In the genomic region with DNA sequence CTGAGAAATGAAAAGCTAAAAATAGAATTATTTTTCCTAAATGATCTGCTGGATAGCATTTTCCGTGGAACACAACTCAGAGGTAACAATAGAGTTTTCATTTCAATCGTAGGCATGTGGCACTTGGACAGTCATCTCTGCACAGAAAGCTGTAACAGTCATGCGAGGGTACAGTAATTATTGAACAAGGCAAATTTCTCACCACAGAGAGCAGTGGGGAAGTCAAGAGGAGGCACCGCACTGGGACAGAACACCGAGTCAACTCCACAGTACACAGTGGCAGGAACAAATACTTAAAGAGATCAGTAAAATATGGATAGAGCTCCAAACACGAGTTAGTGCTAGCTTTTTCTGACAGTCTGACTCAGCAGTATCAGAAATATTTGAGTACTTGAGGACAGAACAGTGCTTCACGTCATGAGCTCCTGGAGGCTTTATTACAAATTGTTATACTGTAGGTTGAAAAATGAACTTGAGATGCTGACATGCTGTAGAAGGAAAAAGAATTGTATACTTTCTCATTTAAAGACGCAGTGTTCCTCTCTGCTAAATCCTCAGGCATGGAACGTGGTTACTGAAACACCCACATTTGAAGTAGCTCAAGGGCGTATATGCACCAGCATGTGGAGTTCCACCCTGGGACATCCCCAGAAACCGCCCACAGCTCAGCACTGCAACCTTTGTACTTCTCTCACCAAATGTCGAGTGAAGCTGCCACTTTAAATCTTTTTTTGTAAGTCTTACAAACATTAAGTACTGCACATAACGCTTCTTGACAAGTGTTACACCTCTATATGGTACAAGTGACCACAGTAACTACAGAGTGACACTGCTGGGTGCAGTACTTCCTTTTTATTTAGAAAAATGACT, we compare ENCODE assay signal across 11 cellular contexts. TPM values are rescaled to one million over a fixed set of nuclear protein-coding genes. Genes with fewer than 3 reads are reported as not detected.
DNase-seq lines count a peak whose midpoint lies in the region; ATAC-seq and TF ChIP-seq lines count a peak whose summit lies in the region.
"Had no signal": no experiment of that assay in that cellular context is flagged by ENCODE, and none has a peak within 500 bp of the region (broad histone marks: within the 10 kb centered on the region; RNA-seq: fewer than 3 reads in every experiment).

No MANE protein-coding gene starts in this region.

- H3K36me3 ChIP-seq in gastroesophageal sphincter, result peaks cover 0 to 88% of the 10 kb centered on the region in 2 donors
- peaks cover 0 to 5% of the 10 kb centered on the region in 2 donors for H3K36me3 ChIP-seq in prostate gland

- DNase-seq in choroid plexus epithelial cell (ENCODE audit: low read depth) (peak; percentile 33), NCI-H526 treated with DMSO at 0.1 percent for 48 hours (lab: John Stamatoyannopoulos, UW) (no peak), prostate gland (ENCODE audit: low spot score) (no peak)
- DNase-seq in stimulated activated CD8-positive, alpha-beta memory T cell treated with anti-CD3 and anti-CD28 coated beads, Interleukin-12 subunit alpha, Interleukin-12 subunit beta, amount 100 ng/mL, for 1 hour (ENCODE audit: low read depth), result peak; percentile 13
- DNase-seq: GDM1, NCI-H1417 treated with DMSO at 0.1 percent for 48 hours had no signal

- H3K27me3 ChIP-seq in gastroesophageal sphincter, result no peaks in the 10 kb centered on the region
- no peaks in the 10 kb centered on the region for H3K27me3 ChIP-seq in prostate gland (replicated peaks; ENCODE audit: insufficient read depth)
- H3K27me3 ChIP-seq: SJSA1 had no signal

- 46 to 70% methylated on average over 11 to 13 of the region's 13 CpGs for WGBS in gastroesophageal sphincter (ENCODE audit: low coverage in 1 of 2), 2 donors
- WGBS in prostate gland, result 70% methylated on average over 13 of the region's 13 CpGs

- H3K9me3 Mint-ChIP-seq in T-helper 1 cell treated with Interleukin-12 subunit alpha and Interleukin-12 subunit beta and Interleukin-4 antibody, amounts not matched to agents 30 μg/mL and 1 μg/mL, for 36 hours, result no peaks in the 10 kb centered on the region

- peaks cover 0 to 38% (median 0%) of the 10 kb centered on the region in 3 donors for H3K4me1 ChIP-seq in gastroesophageal sphincter
- H3K4me1 ChIP-seq in prostate gland (replicated peaks), result no peaks in the 10 kb centered on the region

- TF ChIP-seq POLR2A in gastroesophageal sphincter (IDR thresholded peaks at IDR 0.05) (no peak), prostate gland (IDR thresholded peaks at IDR 0.05) (no peak)

- no peak for TF ChIP-seq CTCF in choroid plexus epithelial cell (conservative IDR thresholded peaks at IDR 0.05; ENCODE audit: low read depth, low read length)
- TF ChIP-seq CTCF in gastroesophageal sphincter (IDR thresholded peaks at IDR 0.05), result no peak
- no peak for TF ChIP-seq CTCF in prostate gland (IDR thresholded peaks at IDR 0.05)

- intact Hi-C loops in prostate gland (cut with DNase I), result no loop called here

- peaks cover 61% of the 10 kb centered on the region for H3K36me3 Mint-ChIP-seq in T-helper 1 cell treated with Interleukin-12 subunit alpha and Interleukin-12 subunit beta and Interleukin-4 antibody, amounts not matched to agents 30 μg/mL and 1 μg/mL, for 36 hours (ENCODE audit: low read depth)

- TF ChIP-seq EP300 in gastroesophageal sphincter (IDR thresholded peaks at IDR 0.05), result no peak

- H3K9me3 ChIP-seq in gastroesophageal sphincter, result no peaks in the 10 kb centered on the region
- no peaks in the 10 kb centered on the region for H3K9me3 ChIP-seq in prostate gland
- H3K9me3 ChIP-seq: SJSA1 had no signal

- H3K4me3 ChIP-seq in choroid plexus epithelial cell (ENCODE audit: low read depth, low read length) (no peak overlapping the region), gastroesophageal sphincter (no peak overlapping the region), prostate gland (no peak overlapping the region)
- H3K4me3 ChIP-seq: SJSA1 had no signal

- ATAC-seq in GM19468 (IDR thresholded peaks at IDR 0.05; ENCODE audit: extremely low read depth, unreplicated experiment), result peak; percentile 45
- no peak for ATAC-seq in gastroesophageal sphincter
- no peak for ATAC-seq in GM21825 (IDR thresholded peaks at IDR 0.05; ENCODE audit: unreplicated experiment)

- H3K27ac ChIP-seq in gastroesophageal sphincter, result peak overlapping the region in 2 of 4 donors; percentile 6 to 12
- H3K27ac ChIP-seq in prostate gland, result no peak overlapping the region
- H3K27ac ChIP-seq: SJSA1 had no signal

- peak overlapping the region; percentile 72 for H3K27ac Mint-ChIP-seq in T-helper 1 cell treated with Interleukin-12 subunit alpha and Interleukin-12 subunit beta and Interleukin-4 antibody, amounts not matched to agents 30 μg/mL and 1 μg/mL, for 36 hours

- peaks cover 75% of the 10 kb centered on the region for H3K4me1 Mint-ChIP-seq in T-helper 1 cell treated with Interleukin-12 subunit alpha and Interleukin-12 subunit beta and Interleukin-4 antibody, amounts not matched to agents 30 μg/mL and 1 μg/mL, for 36 hours (ENCODE audit: low read depth)

- H3K27me3 Mint-ChIP-seq in T-helper 1 cell treated with Interleukin-12 subunit alpha and Interleukin-12 subunit beta and Interleukin-4 antibody, amounts not matched to agents 30 μg/mL and 1 μg/mL, for 36 hours (ENCODE audit: low read depth), result no peaks in the 10 kb centered on the region

- H3K4me3 Mint-ChIP-seq in T-helper 1 cell treated with Interleukin-12 subunit alpha and Interleukin-12 subunit beta and Interleukin-4 antibody, amounts not matched to agents 30 μg/mL and 1 μg/mL, for 36 hours, result peak overlapping the region; percentile 43

RNA-seq across cellular contexts. Expression of gene YPEL1, which starts 27.4 kb away (rescaled TPM):
- 10 to 100 TPM; 11.6 to 23.1 (median 15.8) TPM for total RNA-seq in gastroesophageal sphincter
- 10 to 100 TPM in 1 of 2 donors, 1 to 10 TPM in 1; 2.9 to 16.2 TPM for total RNA-seq in prostate gland

Comparison
In these comparisons a context has a peak if more than half of its experiments do, and no peak if none do; other contexts are left out.
1. DNase-seq: peak in choroid plexus epithelial cell (single experiment) and stimulated activated CD8-positive, alpha-beta memory T cell treated with anti-CD3 and anti-CD28 coated beads, Interleukin-12 subunit alpha, Interleukin-12 subunit beta, amount 100 ng/mL, for 1 hour (single experiment); none in NCI-H526 treated with DMSO at 0.1 percent for 48 hours (single experiment) and prostate gland (single experiment).